Comparison of ENCODE assay signal across 9 cellular contexts in the genomic region with DNA sequence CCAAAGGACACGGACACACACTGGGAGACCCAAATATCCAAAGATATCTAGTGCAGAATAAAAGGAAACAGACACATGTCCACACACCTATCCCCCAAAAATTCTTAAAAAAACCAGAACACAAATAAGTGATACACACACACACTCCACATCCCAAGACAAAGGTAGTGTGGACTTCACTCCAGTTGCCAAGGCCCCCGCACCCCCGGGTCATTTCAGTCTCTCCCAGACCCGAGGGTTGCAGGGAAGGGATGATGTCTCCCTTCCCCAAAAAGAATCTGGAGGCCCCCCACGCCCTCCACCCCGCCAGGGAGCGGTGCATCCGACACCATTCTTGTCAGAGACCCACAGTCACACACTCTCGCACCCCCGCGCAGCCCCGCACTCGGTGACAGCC. TPM values are rescaled to one million over a fixed set of nuclear protein-coding genes. Genes with fewer than 3 reads are reported as not detected.
DNase-seq lines count a peak whose midpoint lies in the region; ATAC-seq and TF ChIP-seq lines count a peak whose summit lies in the region.
"Had no signal": no experiment of that assay in that cellular context is flagged by ENCODE, and none has a peak within 500 bp of the region (broad histone marks: within the 10 kb centered on the region; RNA-seq: fewer than 3 reads in every experiment).

No MANE protein-coding gene starts in this region.

- intact Hi-C loops in heart left ventricle (cut with DNase I), result loop anchor here in 4 of 10 donors (10.0 kb wide), 3 partner anchors 79 to 329 kb away; a partner anchor contains a TSS
- intact Hi-C loops in cardiac septum (cut with DNase I), result no loop called here
- intact Hi-C loops in posterior cingulate gyrus (cut with DNase I), result no loop called here

- DNase-seq in heart left ventricle (no peak), cardiac septum (ENCODE audit: low spot score) (no peak), upper lobe of left lung (no peak), left lobe of liver (ENCODE audit: low spot score) (no peak), posterior cingulate gyrus (no peak)
- no peak for DNase-seq in effector CD4-positive, alpha-beta T cell

- TF ChIP-seq POLR2A in heart left ventricle (IDR thresholded peaks at IDR 0.05) (no peak), upper lobe of left lung (IDR thresholded peaks at IDR 0.05) (no peak)

- H3K27ac Mint-ChIP-seq in activated naive CD8-positive, alpha-beta T cell, result no peak overlapping the region

- H3K9me3 ChIP-seq in heart left ventricle (no peaks in the 10 kb centered on the region), iPS-20b (ENCODE audit: insufficient read depth, low read depth, low read length) (no peaks in the 10 kb centered on the region), upper lobe of left lung (no peaks in the 10 kb centered on the region)

- H3K4me3 ChIP-seq in heart left ventricle (peak overlapping the region; percentile 14 to 58 (median 46)), iPS-20b (ENCODE audit: low read length) (peak overlapping the region; percentile 68), upper lobe of left lung (peak overlapping the region in 3 of 4 donors; percentile 31 to 49 (median 44))

- H3K9me3 Mint-ChIP-seq in activated naive CD8-positive, alpha-beta T cell (ENCODE audit: low read depth), result no peaks in the 10 kb centered on the region

- peaks cover 31% of the 10 kb centered on the region for H3K27me3 Mint-ChIP-seq in activated naive CD8-positive, alpha-beta T cell

- H3K36me3 Mint-ChIP-seq in activated naive CD8-positive, alpha-beta T cell, result no peaks in the 10 kb centered on the region

- ATAC-seq in heart left ventricle, result no peak
- ATAC-seq in upper lobe of left lung (ENCODE audit: low FRiP score in 2 of 2), result no peak
- no peak for ATAC-seq in left lobe of liver

- H3K4me1 ChIP-seq in heart left ventricle (peaks cover under 1 to 17% (median 10%) of the 10 kb centered on the region in 12 donors), iPS-20b (ENCODE audit: insufficient read depth, low read length) (peaks cover 16% of the 10 kb centered on the region), upper lobe of left lung (peaks cover 15 to 27% (median 16%) of the 10 kb centered on the region in 4 donors)

- no peak for TF ChIP-seq EP300 in upper lobe of left lung (IDR thresholded peaks at IDR 0.05)

- H3K9ac ChIP-seq in iPS-20b (ENCODE audit: low read depth, low read length), result peak overlapping the region; percentile 45; the same call in 1 of the 2 replicates

- no peak overlapping the region for H3K27ac ChIP-seq in heart left ventricle
- H3K27ac ChIP-seq in iPS-20b (ENCODE audit: low read length), result no peak overlapping the region
- H3K27ac ChIP-seq in upper lobe of left lung, result no peak overlapping the region

- WGBS in heart left ventricle, 4 donors, result 9 to 17% (median 11%) methylated on average over 8 to 13 of the region's 13 CpGs
- 14 to 27% methylated on average over 5 to 13 of the region's 13 CpGs for WGBS in upper lobe of left lung, 2 donors

- H3K27me3 ChIP-seq in heart left ventricle (peaks cover 16 to 92% (median 51%) of the 10 kb centered on the region in 9 donors), iPS-20b (ENCODE audit: insufficient read depth, low read length) (peaks cover 10% of the 10 kb centered on the region), upper lobe of left lung (peaks cover 5 to 49% (median 31%) of the 10 kb centered on the region in 4 donors)

- H3K36me3 ChIP-seq in heart left ventricle, result no peaks in the 10 kb centered on the region
- H3K36me3 ChIP-seq in iPS-20b (ENCODE audit: insufficient read depth, low read depth, low read length), result peaks cover 7% of the 10 kb centered on the region; the same call in 1 of the 2 replicates
- H3K36me3 ChIP-seq in upper lobe of left lung, result no peaks in the 10 kb centered on the region

- peak overlapping the region; percentile 63 for H3K4me3 Mint-ChIP-seq in activated naive CD8-positive, alpha-beta T cell

- TF ChIP-seq CTCF in heart left ventricle (IDR thresholded peaks at IDR 0.05), result no peak
- no peak for TF ChIP-seq CTCF in upper lobe of left lung (IDR thresholded peaks at IDR 0.05)

- H3K4me1 Mint-ChIP-seq in activated naive CD8-positive, alpha-beta T cell (ENCODE audit: low read depth), result peaks cover 22% of the 10 kb centered on the region

RNA-seq across cellular contexts. Expression of a gene that starts 0.4 kb away (rescaled TPM):
- 1 to 10 TPM in 1 of 9 donors, under 1 TPM in 6, not detected in 2; 0.11 to 1.2 (median 0.37) TPM for total RNA-seq in heart left ventricle
- polyA plus RNA-seq in heart left ventricle, result under 1 TPM; 0.12 to 0.23 TPM
- 0.51 TPM for total RNA-seq in cardiac septum
- under 1 TPM in 2 of 6 donors, not detected in 4; 0.40 to 0.46 TPM for total RNA-seq in upper lobe of left lung
- total RNA-seq in left lobe of liver, result not detected

RNA-seq across cellular contexts. Expression of a gene that starts 32.6 kb away (rescaled TPM):
- 10 to 100 TPM; 13.0 to 88.5 (median 25.3) TPM for total RNA-seq in heart left ventricle
- 10 to 100 TPM; 18.2 to 83.1 TPM for polyA plus RNA-seq in heart left ventricle
- total RNA-seq in cardiac septum, result 23.9 TPM
- total RNA-seq in upper lobe of left lung, result 100 to 1,000 TPM in 3 of 6 donors, 10 to 100 TPM in 3; 71.2 to 236 (median 96.2) TPM
- 3.9 TPM for total RNA-seq in left lobe of liver
- total RNA-seq: Daoy had no signal

RNA-seq across cellular contexts. Expression of a gene that starts 40.8 kb away (rescaled TPM):
- total RNA-seq in heart left ventricle, result 10 to 100 TPM in 7 of 9 donors, 1 to 10 TPM in 2; 3.5 to 27.7 (median 15.9) TPM
- polyA plus RNA-seq in heart left ventricle, result 10 to 100 TPM in 1 of 2 donors, 1 to 10 TPM in 1; 3.6 to 11.3 TPM
- total RNA-seq in cardiac septum, result 17.3 TPM
- 100 to 1,000 TPM; 192 to 583 (median 317) TPM for total RNA-seq in upper lobe of left lung
- 7.3 TPM for total RNA-seq in left lobe of liver

Comparison
In these comparisons a context has a peak if more than half of its experiments do, and no peak if none do; other contexts are left out.
1. RNA of a gene that starts 40.8 kb away (total RNA-seq): 192 to 583 TPM in upper lobe of left lung; 17.3 TPM in cardiac septum (single experiment), 3.5 to 27.7 TPM in heart left ventricle and 7.3 TPM in left lobe of liver (single experiment); every median in the first group is over 4 times any median in the second.
2. Peak in every context shown above with its lines, with median percentiles within 50 percentile points of each other: H3K4me3 ChIP-seq.